In genomic region chr16:12261739-12262453, GRCh38 we compare ENCODE assay signal across 8 cellular contexts.
DNase-seq lines count a peak whose midpoint lies in the region; ATAC-seq and TF ChIP-seq lines count a peak whose summit lies in the region.
"Not testable (repeated sequence)": the region's sequence is repeated elsewhere in the genome, so short reads cannot be mapped to it uniquely, and the experiment has no call there.

No MANE protein-coding gene starts in this region.

- peak overlapping the region; percentile 31 for H3K4me3 ChIP-seq in endocrine pancreas (ENCODE audit: control insufficient read depth, insufficient read depth, low read length)
- not testable (repeated sequence) for H3K4me3 ChIP-seq in right lobe of liver

- H3K36me3 ChIP-seq in endocrine pancreas (ENCODE audit: control insufficient read depth, insufficient read depth, low read length); right lobe of liver: not testable (repeated sequence)

- H3K9me3 ChIP-seq in endocrine pancreas (ENCODE audit: control insufficient read depth, low read length); right lobe of liver: not testable (repeated sequence)

- DNase-seq in COLO668 (lab: John Stamatoyannopoulos, UW; ENCODE audit: unreplicated experiment) (peak; percentile 86), DMS53 (lab: John Stamatoyannopoulos, UW) (peak; percentile 77), NCI-H2029 treated with DMSO at 0.1 percent for 48 hours (lab: John Stamatoyannopoulos, UW) (peak; percentile 38), NCI-H774 (lab: John Stamatoyannopoulos, UW) (peak; percentile 54)
- DNase-seq in right lobe of liver; type B pancreatic cell (ENCODE audit: extremely low spot score, unreplicated experiment): not testable (repeated sequence)

- not testable (repeated sequence) for TF ChIP-seq POLR2A in right lobe of liver (IDR thresholded peaks at IDR 0.05)

- 34% methylated on average over 3 of the region's 32 CpGs for WGBS in right lobe of liver (ENCODE audit: insufficient coverage, low coverage, low lambda C conversion rate, missing lambda C conversion rate)

- not testable (repeated sequence) for ATAC-seq in right lobe of liver

- H3K27me3 Mint-ChIP-seq in type B pancreatic cell, result not testable (repeated sequence)

- not testable (repeated sequence) for H3K36me3 Mint-ChIP-seq in type B pancreatic cell

- H3K4me1 Mint-ChIP-seq in type B pancreatic cell (ENCODE audit: unreplicated experiment), result peaks cover 34% of the 10 kb centered on the region

- H3K27me3 ChIP-seq in endocrine pancreas (ENCODE audit: control insufficient read depth, insufficient read depth, low read length); right lobe of liver: not testable (repeated sequence)

- H3K27ac ChIP-seq in VCaP, result peak overlapping the region; percentile 76
- peak overlapping the region in 2 of 3 donors; percentile 17 to 39 for H3K27ac ChIP-seq in right lobe of liver

- not testable (repeated sequence) for H3K9me3 Mint-ChIP-seq in type B pancreatic cell

- TF ChIP-seq CTCF in VCaP (conservative IDR thresholded peaks at IDR 0.05); right lobe of liver (IDR thresholded peaks at IDR 0.05); type B pancreatic cell (conservative IDR thresholded peaks at IDR 0.05): not testable (repeated sequence)

- not testable (repeated sequence) for H3K4me1 ChIP-seq in endocrine pancreas (ENCODE audit: control insufficient read depth, insufficient read depth, low read length)
- H3K4me1 ChIP-seq in right lobe of liver, result peaks cover 0 to 15% (median 5%) of the 10 kb centered on the region in 4 donors

- H3K4me3 Mint-ChIP-seq in type B pancreatic cell, result not testable (repeated sequence)

- intact Hi-C loops in right lobe of liver (cut with DNase I), result not testable (repeated sequence)

- not testable (repeated sequence) for H3K9ac ChIP-seq in endocrine pancreas (ENCODE audit: control insufficient read depth, insufficient read depth, low read length)

- H3K27ac Mint-ChIP-seq in type B pancreatic cell, result peak overlapping the region; percentile 68
